1 cellular context compared by ENCODE assay signal in genomic region chr12:111185206-111185888, GRCh38.
TF ChIP-seq lines count a peak whose summit lies in the region.

No MANE protein-coding gene starts in this region.

TF ChIP-seq in K562, 482 proteins besides CTCF, POLR2A, EP300 and RAD21 (continued from another document):
- TF ChIP-seq E2F6 (IDR thresholded peaks at IDR 0.05; ENCODE audit: borderline replicate concordance in 1 of 2, extremely low read depth in 1 of 2, insufficient read depth in 1 of 2, insufficient read length in 1 of 2, low read depth in 1 of 2, low read length in 1 of 2, poor library complexity in 1 of 2, severe bottlenecking in 1 of 2): no peak
- TF ChIP-seq BDP1 (IDR thresholded peaks at IDR 0.05; ENCODE audit: insufficient read depth, insufficient read length): no peak
- no peak for TF ChIP-seq GTF3C2 (IDR thresholded peaks at IDR 0.05; ENCODE audit: borderline replicate concordance, extremely low read depth, insufficient read length)
- no peak for TF ChIP-seq SP2 (IDR thresholded peaks at IDR 0.05; ENCODE audit: extremely low read depth, low read depth, low read length, poor library complexity, severe bottlenecking)
- TF ChIP-seq MEIS2 (IDR thresholded peaks at IDR 0.05; ENCODE audit: partially characterized antibody): no peak
- TF ChIP-seq HDAC2 (IDR thresholded peaks at IDR 0.05): peak; percentile 43; the same call in 1 of the 2 replicates
- no peak for TF ChIP-seq ZNF75A (CRISPR knock-in tag; IDR thresholded peaks at IDR 0.05)
- TF ChIP-seq CBFA2T2 (conservative IDR thresholded peaks at IDR 0.05): peak; percentile 75
- no peak for TF ChIP-seq ZNF133 (CRISPR knock-in tag; IDR thresholded peaks at IDR 0.05)
- TF ChIP-seq ZNF609 (CRISPR knock-in tag; IDR thresholded peaks at IDR 0.05; ENCODE audit: borderline replicate concordance): no peak
- 0 out of 4 replicates have a peak, but pooled peaks of 1 of the 2 experiments have one; percentile 34 for TF ChIP-seq RCOR1 (IDR thresholded peaks at IDR 0.05; ENCODE audit: borderline replicate concordance in 1 of 2, low read depth in 2 of 2, low read length in 2 of 2)
- TF ChIP-seq POU5F1 (IDR thresholded peaks at IDR 0.05; ENCODE audit: borderline replicate concordance, low read depth, low read length, partially characterized antibody): no peak
- peak; percentile 15 to 66; a peak in 3 of 4 replicates for TF ChIP-seq KDM1A (IDR thresholded peaks at IDR 0.05)
- TF ChIP-seq TSHZ1 (CRISPR knock-in tag; IDR thresholded peaks at IDR 0.05): no peak
- no peak for TF ChIP-seq ZNF407 (IDR thresholded peaks at IDR 0.05; ENCODE audit: low read depth)
- TF ChIP-seq NEUROD1 (IDR thresholded peaks at IDR 0.05; ENCODE audit: borderline replicate concordance, low read depth, low read length, partially characterized antibody): no peak
- TF ChIP-seq POLR2AphosphoS5 (IDR thresholded peaks at IDR 0.05; ENCODE audit: control insufficient read depth, insufficient read depth, low read depth, low read length): 0 out of 2 replicates have a peak, but pooled peaks have one; percentile 44
- no peak for TF ChIP-seq CAMTA2 (CRISPR knock-in tag; conservative IDR thresholded peaks at IDR 0.05)
- TF ChIP-seq GTF2A2 (tag; IDR thresholded peaks at IDR 0.05): no peak
